11 cellular contexts compared by ENCODE assay signal in the genomic region with DNA sequence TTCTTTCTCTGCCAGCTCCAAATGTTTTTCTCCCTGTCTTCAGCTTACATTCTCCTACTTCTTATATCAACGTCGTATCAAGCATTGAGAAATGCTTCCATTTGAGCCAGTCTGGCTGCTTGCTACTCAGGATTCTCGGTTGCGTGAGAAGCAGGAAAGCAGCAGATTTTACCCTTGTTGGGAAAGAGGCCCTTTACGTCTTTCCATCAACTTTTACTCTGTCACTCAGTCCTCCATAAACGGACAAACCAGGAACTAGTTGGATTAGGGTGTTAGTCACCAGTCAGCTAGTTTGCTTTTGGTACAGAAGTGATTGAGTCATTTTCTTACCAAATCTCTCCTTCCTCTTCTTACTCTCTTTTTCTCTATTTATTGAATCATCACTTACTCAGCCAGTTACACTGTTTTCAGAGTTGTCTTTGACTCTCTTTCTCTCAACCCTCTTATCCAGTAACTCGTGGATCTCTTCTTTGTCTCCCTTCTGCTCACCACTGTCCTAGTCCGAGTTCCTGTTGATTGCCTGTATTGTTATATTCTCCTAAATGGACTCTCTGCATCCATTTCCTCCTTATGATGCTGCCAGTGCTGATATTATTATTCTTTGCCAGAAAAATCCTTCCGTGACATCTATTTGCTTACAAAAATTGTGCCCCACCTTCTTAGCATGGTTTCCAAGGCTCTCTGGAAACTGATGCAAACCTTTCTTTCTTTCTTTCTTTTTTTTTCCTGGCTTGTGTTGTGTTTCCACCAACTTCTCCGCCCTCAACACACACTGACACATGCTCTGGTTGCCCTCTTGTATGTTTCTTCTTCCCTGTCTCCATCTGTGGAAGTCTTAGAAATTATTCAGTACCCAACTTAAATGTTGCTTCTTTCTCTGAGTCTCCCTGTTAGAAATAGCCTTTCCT.
DNase-seq lines count a peak whose midpoint lies in the region; ATAC-seq and TF ChIP-seq lines count a peak whose summit lies in the region.
"Had no signal": no experiment of that assay in that cellular context is flagged by ENCODE, and none has a peak within 500 bp of the region (broad histone marks: within the 10 kb centered on the region; RNA-seq: fewer than 3 reads in every experiment).

No MANE protein-coding gene starts in this region.

- H3K27ac Mint-ChIP-seq in activated T-cell treated with anti-CD3 and anti-CD28 coated beads, Interleukin-2, amount 50 U/mL, for 72 hours = peak overlapping the region; percentile 8

- H3K4me3 ChIP-seq in foreskin fibroblast (ENCODE audit: low read depth in 1 of 2, low read length in 2 of 2) (no peak overlapping the region), thyroid gland (replicated peaks in 1 of 3) (no peak overlapping the region)
- H3K4me3 ChIP-seq: BLaER1 treated with 17β-estradiol and CSF1 and Interleukin-3, amounts not matched to agents 10 nM and 100 nM had no signal

- no peaks in the 10 kb centered on the region for H3K9me3 ChIP-seq in thyroid gland
- H3K9me3 ChIP-seq: BLaER1 treated with 17β-estradiol and CSF1 and Interleukin-3, amounts not matched to agents 10 nM and 100 nM had no signal

- H3K36me3 ChIP-seq in thyroid gland = no peaks in the 10 kb centered on the region

- H3K4me1 ChIP-seq in thyroid gland = no peaks in the 10 kb centered on the region

- TF ChIP-seq CTCF in foreskin fibroblast (IDR thresholded peaks at IDR 0.05; ENCODE audit: low read depth, low read length) (no peak), thyroid gland (IDR thresholded peaks at IDR 0.05) (no peak)

- no peaks in the 10 kb centered on the region for H3K27me3 ChIP-seq in thyroid gland
- H3K27me3 ChIP-seq: BLaER1 treated with 17β-estradiol and CSF1 and Interleukin-3, amounts not matched to agents 10 nM and 100 nM had no signal

- DNase-seq in activated T-cell treated with anti-CD3 and anti-CD28 coated beads, Interleukin-2, amount 50 U/mL, for 72 hours = no peak
- no peak for DNase-seq in activated T-cell treated with anti-CD3 and anti-CD28 coated beads, Interleukin-2, amount 50 U/mL, for 48 hours
- DNase-seq in foreskin fibroblast (peak; percentile 80 to 87), substantia nigra (lab: John Stamatoyannopoulos, UW) (peak in 4 of 49 donors; percentile 1 to 37 (median 14)), NCI-H446 treated with DMSO at 0.1 percent for 48 hours (lab: John Stamatoyannopoulos, UW) (no peak), thyroid gland (no peak)
- DNase-seq: activated effector memory CD4-positive, alpha-beta T cell treated with Interleukin-2 at 50 U/mL for 16 hours; NCI-H524 had no signal

- TF ChIP-seq POLR2A in thyroid gland (IDR thresholded peaks at IDR 0.05) = no peak

- peak overlapping the region; percentile 24 for H3K27ac ChIP-seq in substantia nigra (ENCODE audit: low read depth, low read length, poor library complexity, severe bottlenecking)
- H3K27ac ChIP-seq in thyroid gland = no peak overlapping the region

- 87 to 91% methylated on average over 10 of the region's 10 CpGs for WGBS in thyroid gland, 2 donors

- ATAC-seq in activated T-cell treated with anti-CD3 and anti-CD28 coated beads, Interleukin-2, amount 50 U/mL, for 72 hours (replicated peaks in 1 of 2) = peak; percentile 90 to 96
- ATAC-seq in SK-N-SH treated with all-trans-retinoic acid at 6 μM for 48 hours = peak; percentile 49; the same call in 2 of the 3 replicates
- no peak for ATAC-seq in GM21526 (IDR thresholded peaks at IDR 0.05; ENCODE audit: low FRiP score, unreplicated experiment)

- peak overlapping the region in 1 of 2 donors; percentile 14 for H3K4me3 Mint-ChIP-seq in activated T-cell treated with anti-CD3 and anti-CD28 coated beads, Interleukin-2, amount 50 U/mL, for 72 hours

- peaks cover 14% of the 10 kb centered on the region for H3K4me1 Mint-ChIP-seq in activated T-cell treated with anti-CD3 and anti-CD28 coated beads, Interleukin-2, amount 50 U/mL, for 72 hours (ENCODE audit: low read depth)

- H3K36me3 Mint-ChIP-seq in activated T-cell treated with anti-CD3 and anti-CD28 coated beads, Interleukin-2, amount 50 U/mL, for 72 hours (ENCODE audit: insufficient read depth in 2 of 2) = peaks cover 0 to 3% of the 10 kb centered on the region in 2 donors

- no peaks in the 10 kb centered on the region for H3K27me3 Mint-ChIP-seq in activated T-cell treated with anti-CD3 and anti-CD28 coated beads, Interleukin-2, amount 50 U/mL, for 72 hours (ENCODE audit: low read depth)

- no peaks in the 10 kb centered on the region for H3K9me3 Mint-ChIP-seq in activated T-cell treated with anti-CD3 and anti-CD28 coated beads, Interleukin-2, amount 50 U/mL, for 72 hours

- intact Hi-C loops in thyroid gland (cut with DNase I) = no loop called here

TF ChIP-seq in SK-N-SH treated with all-trans-retinoic acid at 6 μM for 48 hours, 23 proteins besides CTCF, POLR2A, EP300 and RAD21 (continues in another document):
- TF ChIP-seq CSDC2 (CRISPR knock-in tag; IDR thresholded peaks at IDR 0.05) (no peak), RARB (CRISPR knock-in tag; IDR thresholded peaks at IDR 0.05) (no peak), TOX (CRISPR knock-in tag; IDR thresholded peaks at IDR 0.05; ENCODE audit: borderline replicate concordance) (no peak), SNAI2 (CRISPR knock-in tag; IDR thresholded peaks at IDR 0.05) (no peak), BACH2 (CRISPR knock-in tag; IDR thresholded peaks at IDR 0.05; ENCODE audit: borderline replicate concordance) (no peak), GLIS3 (CRISPR knock-in tag; IDR thresholded peaks at IDR 0.05) (no peak), ZFP3 (CRISPR knock-in tag; IDR thresholded peaks at IDR 0.05) (no peak), TCF4 (CRISPR knock-in tag; IDR thresholded peaks at IDR 0.05; ENCODE audit: borderline replicate concordance) (no peak), ESRRG (CRISPR knock-in tag; IDR thresholded peaks at IDR 0.05) (no peak), ZNF565 (CRISPR knock-in tag; conservative IDR thresholded peaks at IDR 0.05; ENCODE audit: low read depth) (no peak), PPARA (CRISPR knock-in tag; IDR thresholded peaks at IDR 0.05; ENCODE audit: borderline replicate concordance) (no peak), ARNTL (CRISPR knock-in tag; IDR thresholded peaks at IDR 0.05; ENCODE audit: borderline replicate concordance, low read depth) (no peak)
- TF ChIP-seq, protein P1, sequence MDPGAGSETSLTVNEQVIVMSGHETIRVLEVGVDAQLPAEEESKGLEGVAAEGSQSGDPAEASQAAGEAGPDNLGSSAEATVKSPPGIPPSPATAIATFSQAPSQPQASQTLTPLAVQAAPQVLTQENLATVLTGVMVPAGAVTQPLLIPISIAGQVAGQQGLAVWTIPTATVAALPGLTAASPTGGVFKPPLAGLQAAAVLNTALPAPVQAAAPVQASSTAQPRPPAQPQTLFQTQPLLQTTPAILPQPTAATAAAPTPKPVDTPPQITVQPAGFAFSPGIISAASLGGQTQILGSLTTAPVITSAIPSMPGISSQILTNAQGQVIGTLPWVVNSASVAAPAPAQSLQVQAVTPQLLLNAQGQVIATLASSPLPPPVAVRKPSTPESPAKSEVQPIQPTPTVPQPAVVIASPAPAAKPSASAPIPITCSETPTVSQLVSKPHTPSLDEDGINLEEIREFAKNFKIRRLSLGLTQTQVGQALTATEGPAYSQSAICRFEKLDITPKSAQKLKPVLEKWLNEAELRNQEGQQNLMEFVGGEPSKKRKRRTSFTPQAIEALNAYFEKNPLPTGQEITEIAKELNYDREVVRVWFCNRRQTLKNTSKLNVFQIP (CRISPR knock-in tag; IDR thresholded peaks at IDR 0.05; ENCODE audit: borderline replicate concordance, low read depth) = no peak
- TF ChIP-seq, protein P2, sequence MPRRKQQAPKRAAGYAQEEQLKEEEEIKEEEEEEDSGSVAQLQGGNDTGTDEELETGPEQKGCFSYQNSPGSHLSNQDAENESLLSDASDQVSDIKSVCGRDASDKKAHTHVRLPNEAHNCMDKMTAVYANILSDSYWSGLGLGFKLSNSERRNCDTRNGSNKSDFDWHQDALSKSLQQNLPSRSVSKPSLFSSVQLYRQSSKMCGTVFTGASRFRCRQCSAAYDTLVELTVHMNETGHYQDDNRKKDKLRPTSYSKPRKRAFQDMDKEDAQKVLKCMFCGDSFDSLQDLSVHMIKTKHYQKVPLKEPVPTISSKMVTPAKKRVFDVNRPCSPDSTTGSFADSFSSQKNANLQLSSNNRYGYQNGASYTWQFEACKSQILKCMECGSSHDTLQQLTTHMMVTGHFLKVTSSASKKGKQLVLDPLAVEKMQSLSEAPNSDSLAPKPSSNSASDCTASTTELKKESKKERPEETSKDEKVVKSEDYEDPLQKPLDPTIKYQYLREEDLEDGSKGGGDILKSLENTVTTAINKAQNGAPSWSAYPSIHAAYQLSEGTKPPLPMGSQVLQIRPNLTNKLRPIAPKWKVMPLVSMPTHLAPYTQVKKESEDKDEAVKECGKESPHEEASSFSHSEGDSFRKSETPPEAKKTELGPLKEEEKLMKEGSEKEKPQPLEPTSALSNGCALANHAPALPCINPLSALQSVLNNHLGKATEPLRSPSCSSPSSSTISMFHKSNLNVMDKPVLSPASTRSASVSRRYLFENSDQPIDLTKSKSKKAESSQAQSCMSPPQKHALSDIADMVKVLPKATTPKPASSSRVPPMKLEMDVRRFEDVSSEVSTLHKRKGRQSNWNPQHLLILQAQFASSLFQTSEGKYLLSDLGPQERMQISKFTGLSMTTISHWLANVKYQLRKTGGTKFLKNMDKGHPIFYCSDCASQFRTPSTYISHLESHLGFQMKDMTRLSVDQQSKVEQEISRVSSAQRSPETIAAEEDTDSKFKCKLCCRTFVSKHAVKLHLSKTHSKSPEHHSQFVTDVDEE (CRISPR knock-in tag; IDR thresholded peaks at IDR 0.05) = no peak
- TF ChIP-seq, protein P3, sequence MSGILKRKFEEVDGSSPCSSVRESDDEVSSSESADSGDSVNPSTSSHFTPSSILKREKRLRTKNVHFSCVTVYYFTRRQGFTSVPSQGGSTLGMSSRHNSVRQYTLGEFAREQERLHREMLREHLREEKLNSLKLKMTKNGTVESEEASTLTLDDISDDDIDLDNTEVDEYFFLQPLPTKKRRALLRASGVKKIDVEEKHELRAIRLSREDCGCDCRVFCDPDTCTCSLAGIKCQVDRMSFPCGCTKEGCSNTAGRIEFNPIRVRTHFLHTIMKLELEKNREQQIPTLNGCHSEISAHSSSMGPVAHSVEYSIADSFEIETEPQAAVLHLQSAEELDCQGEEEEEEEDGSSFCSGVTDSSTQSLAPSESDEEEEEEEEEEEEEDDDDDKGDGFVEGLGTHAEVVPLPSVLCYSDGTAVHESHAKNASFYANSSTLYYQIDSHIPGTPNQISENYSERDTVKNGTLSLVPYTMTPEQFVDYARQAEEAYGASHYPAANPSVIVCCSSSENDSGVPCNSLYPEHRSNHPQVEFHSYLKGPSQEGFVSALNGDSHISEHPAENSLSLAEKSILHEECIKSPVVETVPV (CRISPR knock-in tag; IDR thresholded peaks at IDR 0.05) = no peak

Comparison
In these comparisons a context has a peak if more than half of its experiments do, and no peak if none do; other contexts are left out.
1. DNase-seq: peak in foreskin fibroblast (2 of 2); none in activated T-cell treated with anti-CD3 and anti-CD28 coated beads, Interleukin-2, amount 50 U/mL, for 72 hours (0 of 2), activated T-cell treated with anti-CD3 and anti-CD28 coated beads, Interleukin-2, amount 50 U/mL, for 48 hours (0 of 2), NCI-H446 treated with DMSO at 0.1 percent for 48 hours (single experiment) and thyroid gland (0 of 2).